Comparison of ENCODE assay signal across 8 cellular contexts in the genomic region with DNA sequence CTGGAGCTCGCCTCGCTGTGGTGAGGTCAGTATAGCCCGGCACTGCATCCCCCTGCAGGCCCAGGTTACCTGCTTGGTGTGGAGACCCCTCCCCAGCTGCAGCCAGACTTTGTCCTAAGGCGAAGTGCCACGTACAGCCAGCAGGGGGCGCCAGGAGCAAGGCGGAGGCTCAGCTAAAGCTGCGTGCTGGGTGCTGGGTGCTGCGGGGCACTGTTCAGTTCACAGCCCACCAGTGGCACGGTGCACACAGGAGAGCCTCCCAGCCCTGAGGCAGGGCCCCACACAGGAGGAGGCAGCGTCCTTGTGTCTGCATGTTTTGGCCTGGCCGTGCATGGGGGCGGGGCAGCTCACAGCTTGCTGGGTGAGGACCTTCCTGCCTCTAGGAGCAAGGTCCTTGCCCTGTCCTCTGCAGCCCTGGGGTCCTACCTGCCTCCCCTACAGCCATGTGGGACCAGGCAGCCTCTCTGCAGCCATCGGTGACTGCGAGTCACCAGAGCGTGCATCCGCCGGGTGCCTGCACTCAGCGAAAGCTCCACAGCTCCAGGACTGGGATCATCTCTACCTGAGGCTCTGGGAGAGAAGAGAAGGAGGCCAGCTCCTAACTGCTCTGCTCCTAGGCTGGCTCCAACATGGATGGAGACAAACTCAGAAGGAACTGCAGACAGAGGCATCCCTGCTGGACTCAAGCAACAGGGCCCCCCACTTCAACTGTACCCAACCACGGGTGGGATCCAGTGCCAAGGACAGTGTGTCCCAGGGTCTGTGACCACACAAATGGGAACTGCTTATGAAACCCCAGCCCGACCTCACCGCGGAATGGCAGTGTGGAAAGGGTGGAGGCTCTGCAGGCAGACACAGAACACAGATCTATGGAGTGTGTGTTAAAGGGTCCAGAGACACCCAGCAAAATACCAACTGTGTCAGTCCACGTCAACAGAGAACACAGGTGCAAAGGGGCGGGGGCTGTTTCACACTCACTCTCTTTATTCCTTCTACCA. TPM values are rescaled to one million over a fixed set of nuclear protein-coding genes. Genes with fewer than 3 reads are reported as not detected.
DNase-seq lines count a peak whose midpoint lies in the region; ATAC-seq, FAIRE-seq and TF ChIP-seq lines count a peak whose summit lies in the region.

No MANE protein-coding gene starts in this region.

- H3K4me1 ChIP-seq in CD8-positive, alpha-beta T cell (ENCODE audit: insufficient read depth, low read length), result peaks cover 27% of the 10 kb centered on the region
- peaks cover 5% of the 10 kb centered on the region for H3K4me1 ChIP-seq in right cardiac atrium (ENCODE audit: control insufficient read depth, insufficient read depth, low read length)

- peak; percentile 59 to 86 (median 79) for DNase-seq in CD8-positive, alpha-beta T cell
- DNase-seq in HTR-8/SVneo (ENCODE audit: insufficient read length, low spot score), result peak; percentile 82
- DNase-seq in T-cell, result peak; percentile 49 to 80 (median 74)
- DNase-seq in activated naive CD8-positive, alpha-beta T cell treated with anti-CD3 and anti-CD28 coated beads, Interleukin-2, amount 50 U/mL, for 24 hours, result peak; percentile 75
- peak; percentile 61 to 87 (median 86) for DNase-seq in right cardiac atrium
- peak; percentile 57 to 69 for DNase-seq in stimulated activated CD4-positive, alpha-beta T cell treated with anti-CD3 and anti-CD28 coated beads, Interleukin-15, amount 100 ng/mL, for 48 hours (ENCODE audit: low read depth in 2 of 2)

- CTCF ChIA-PET in CD8-positive, alpha-beta T cell (lab: Charles Lee), result interaction anchor here (0.6 to 10.1 kb wide), 37 partner anchors 9 to 665 kb away, joined by 3 to 308 read pairs (median 6); a partner anchor contains a TSS
- CTCF ChIA-PET in T-cell (lab: Charles Lee), result interaction anchor here (0.6 to 3.7 kb wide), 14 partner anchors 9 to 71 kb away, joined by 3 to 60 read pairs (median 4); a partner anchor contains a TSS

- H3K36me3 ChIP-seq in CD8-positive, alpha-beta T cell (ENCODE audit: insufficient read depth, low read length), result no peaks in the 10 kb centered on the region

- peaks cover 24% of the 10 kb centered on the region for H3K36me3 Mint-ChIP-seq in CD8-positive, alpha-beta T cell
- H3K36me3 Mint-ChIP-seq in T-cell, result peaks cover 3% of the 10 kb centered on the region
- H3K36me3 Mint-ChIP-seq in activated naive CD8-positive, alpha-beta T cell treated with anti-CD3 and anti-CD28 coated beads, Interleukin-2, amount 50 U/mL, for 24 hours (ENCODE audit: low read depth), result peaks cover 56% of the 10 kb centered on the region

- 53% methylated on average over 25 of the region's 25 CpGs for WGBS in right cardiac atrium

- H3K4me3 Mint-ChIP-seq in CD8-positive, alpha-beta T cell, result no peak overlapping the region
- H3K4me3 Mint-ChIP-seq in T-cell, result no peak overlapping the region
- H3K4me3 Mint-ChIP-seq in activated naive CD8-positive, alpha-beta T cell treated with anti-CD3 and anti-CD28 coated beads, Interleukin-2, amount 50 U/mL, for 24 hours, result no peak overlapping the region

- H3K27me3 ChIP-seq in CD8-positive, alpha-beta T cell (ENCODE audit: insufficient read depth, low read length), result no peaks in the 10 kb centered on the region
- H3K27me3 ChIP-seq in right cardiac atrium (ENCODE audit: control insufficient read depth, insufficient read depth), result no peaks in the 10 kb centered on the region

- TF ChIP-seq CTCF in CD8-positive, alpha-beta T cell (IDR thresholded peaks at IDR 0.05), result peak; percentile 88

- H3K27ac ChIP-seq in CD8-positive, alpha-beta T cell (ENCODE audit: low read depth, low read length), result no peak overlapping the region
- H3K27ac ChIP-seq in right cardiac atrium (ENCODE audit: low read length), result no peak overlapping the region

- ATAC-seq in CD8-positive, alpha-beta T cell, result peak; percentile 25
- ATAC-seq in T-cell (replicated peaks in 1 of 4), result peak; percentile 53 to 66 (median 58)
- peak; percentile 23 for ATAC-seq in activated naive CD8-positive, alpha-beta T cell treated with anti-CD3 and anti-CD28 coated beads, Interleukin-2, amount 50 U/mL, for 24 hours
- peak in 1 of 2 donors; percentile 3 for ATAC-seq in right cardiac atrium
- no peak for ATAC-seq in HG03196 (IDR thresholded peaks at IDR 0.05; ENCODE audit: unreplicated experiment)
- no peak for ATAC-seq in HG02571 (IDR thresholded peaks at IDR 0.05; ENCODE audit: unreplicated experiment)

- no peaks in the 10 kb centered on the region for H3K9me3 Mint-ChIP-seq in CD8-positive, alpha-beta T cell
- H3K9me3 Mint-ChIP-seq in T-cell, result no peaks in the 10 kb centered on the region
- H3K9me3 Mint-ChIP-seq in activated naive CD8-positive, alpha-beta T cell treated with anti-CD3 and anti-CD28 coated beads, Interleukin-2, amount 50 U/mL, for 24 hours, result no peaks in the 10 kb centered on the region

- POLR2A ChIA-PET in CD8-positive, alpha-beta T cell (lab: Charles Lee), result interaction anchor here (0.6 to 3.4 kb wide), 4 partner anchors 15 to 71 kb away, joined by 3 to 18 read pairs (median 8); a partner anchor contains a TSS
- POLR2A ChIA-PET in T-cell (lab: Charles Lee), result interaction anchor here in 1 of 2 donors (1.3 to 1.4 kb wide), 2 partner anchors 16 to 19 kb away, joined by 3 to 4 read pairs; a partner anchor contains a TSS

- no peaks in the 10 kb centered on the region for H3K27me3 Mint-ChIP-seq in CD8-positive, alpha-beta T cell (ENCODE audit: low read depth)
- H3K27me3 Mint-ChIP-seq in T-cell, result no peaks in the 10 kb centered on the region
- no peaks in the 10 kb centered on the region for H3K27me3 Mint-ChIP-seq in activated naive CD8-positive, alpha-beta T cell treated with anti-CD3 and anti-CD28 coated beads, Interleukin-2, amount 50 U/mL, for 24 hours

- no peak overlapping the region for H3K27ac Mint-ChIP-seq in CD8-positive, alpha-beta T cell
- H3K27ac Mint-ChIP-seq in T-cell, result peak overlapping the region in 1 of 2 donors; percentile 16
- peak overlapping the region; percentile 46 for H3K27ac Mint-ChIP-seq in activated naive CD8-positive, alpha-beta T cell treated with anti-CD3 and anti-CD28 coated beads, Interleukin-2, amount 50 U/mL, for 24 hours

- no peaks in the 10 kb centered on the region for H3K9me3 ChIP-seq in CD8-positive, alpha-beta T cell (ENCODE audit: low read length)
- H3K9me3 ChIP-seq in right cardiac atrium (ENCODE audit: control insufficient read depth, low read length), result no peaks in the 10 kb centered on the region

- peaks cover 19% of the 10 kb centered on the region for H3K4me1 Mint-ChIP-seq in CD8-positive, alpha-beta T cell (ENCODE audit: low read depth)
- peaks cover 7 to 26% (median 18%) of the 10 kb centered on the region in 3 donors for H3K4me1 Mint-ChIP-seq in T-cell
- H3K4me1 Mint-ChIP-seq in activated naive CD8-positive, alpha-beta T cell treated with anti-CD3 and anti-CD28 coated beads, Interleukin-2, amount 50 U/mL, for 24 hours, result peaks cover 46% of the 10 kb centered on the region

- intact Hi-C loops in CD8-positive, alpha-beta T cell (cut with DNase I, micrococcal nuclease), result loop anchor here (1.0 kb wide), 3 partner anchors 21 to 71 kb away; no protein-coding TSS in a partner anchor
- intact Hi-C loops in right cardiac atrium (cut with DNase I), result no loop called here

- no peak overlapping the region for H3K4me3 ChIP-seq in CD8-positive, alpha-beta T cell (ENCODE audit: low read depth, low read length)
- H3K4me3 ChIP-seq in right cardiac atrium (ENCODE audit: low read length), result no peak overlapping the region

- peak; percentile 71 for FAIRE-seq in HTR-8/SVneo (lab: Jason Lieb, UNC)

RNA-seq across cellular contexts. Expression of a gene that starts 19.0 kb away (rescaled TPM):
- 100 to 1,000 TPM; 359 to 369 TPM for total RNA-seq in CD8-positive, alpha-beta T cell
- total RNA-seq in T-cell, result 10 to 100 TPM; 37.9 to 81.6 (median 40.0) TPM
- 10 to 100 TPM in 2 of 4 donors, 1 to 10 TPM in 2; 6.6 to 23.3 (median 10.3) TPM for total RNA-seq in right cardiac atrium
- polyA plus RNA-seq in right cardiac atrium, result 11.6 TPM

Comparison
In these comparisons a context has a peak if more than half of its experiments do, and no peak if none do; other contexts are left out.
1. ATAC-seq: peak in CD8-positive, alpha-beta T cell (single experiment), T-cell (4 of 4) and activated naive CD8-positive, alpha-beta T cell treated with anti-CD3 and anti-CD28 coated beads, Interleukin-2, amount 50 U/mL, for 24 hours (single experiment); none in HG03196 (single experiment) and HG02571 (single experiment).
2. RNA of a gene that starts 19.0 kb away (total RNA-seq): 359 to 369 TPM in CD8-positive, alpha-beta T cell; 37.9 to 81.6 TPM in T-cell and 6.6 to 23.3 TPM in right cardiac atrium; every median in the first group is over 4 times any median in the second.
3. intact Hi-C loops: an anchor here in CD8-positive, alpha-beta T cell (1.0 kb wide); none called in right cardiac atrium.
4. Peak in every context shown above with its lines, with median percentiles within 50 percentile points of each other: DNase-seq.